8 cellular contexts compared by ENCODE assay signal in the genomic region with DNA sequence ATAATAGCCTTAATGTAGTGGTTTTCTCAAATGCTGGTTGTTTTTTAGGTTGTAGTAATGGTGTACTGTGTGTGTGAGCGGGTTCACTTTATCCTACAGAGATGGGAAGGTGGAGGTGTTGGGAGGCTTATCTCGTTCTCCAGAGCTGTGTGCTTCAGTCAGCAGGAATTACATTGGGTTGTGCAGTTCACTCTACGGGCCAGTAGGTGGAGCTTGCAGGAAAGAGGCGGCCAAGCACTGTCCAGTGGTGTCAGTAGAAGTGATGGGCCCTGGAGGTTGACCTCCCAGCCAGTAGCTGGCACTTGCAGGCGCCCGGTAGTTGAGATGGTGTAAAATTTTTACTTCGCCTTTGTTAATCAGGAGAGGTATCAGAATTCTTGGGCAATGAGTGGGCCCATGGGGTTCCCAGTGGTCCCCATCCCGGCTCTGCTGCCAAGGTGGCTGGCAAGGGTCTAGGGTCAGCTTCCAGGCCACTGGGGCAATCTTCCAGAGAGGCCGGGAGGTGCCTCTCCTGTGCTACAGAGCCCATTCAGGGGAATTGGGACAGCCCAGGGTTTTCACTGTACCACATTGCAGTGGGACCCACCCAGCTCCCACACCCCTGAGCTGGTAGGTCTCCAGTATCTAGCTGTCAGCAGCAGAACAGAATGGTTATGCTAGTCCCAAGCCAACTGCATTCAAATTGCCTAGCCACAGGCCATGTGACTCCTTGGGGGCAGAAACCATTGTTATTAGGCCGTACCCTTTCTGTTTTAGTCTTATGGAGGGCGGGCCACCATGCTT. TPM values are rescaled to one million over a fixed set of nuclear protein-coding genes. Genes with fewer than 3 reads are reported as not detected.
DNase-seq lines count a peak whose midpoint lies in the region; ATAC-seq and TF ChIP-seq lines count a peak whose summit lies in the region.

No MANE protein-coding gene starts in this region.

- H3K27ac ChIP-seq in GM23338 (ENCODE audit: low read depth) (no peak overlapping the region), Karpas-422 (ENCODE audit: low read length) (peak overlapping the region; percentile 13), SJCRH30 (peak overlapping the region; percentile 82)

- no peaks in the 10 kb centered on the region for H3K79me2 ChIP-seq in GM23338 (replicated peaks; ENCODE audit: insufficient read depth)
- H3K79me2 ChIP-seq in Karpas-422 (ENCODE audit: low read length) = peaks cover 26% of the 10 kb centered on the region

- H3K27me3 Mint-ChIP-seq in GM23338 (ENCODE audit: insufficient read depth, low read depth, poor library complexity) = peaks cover 9% of the 10 kb centered on the region
- H3K27me3 Mint-ChIP-seq in activated naive CD8-positive, alpha-beta T cell treated with anti-CD3 and anti-CD28 coated beads for 36 hours = no peaks in the 10 kb centered on the region

- no peak overlapping the region for H3K9ac ChIP-seq in Karpas-422 (ENCODE audit: low read length)

- no peaks in the 10 kb centered on the region for H3K9me3 Mint-ChIP-seq in GM23338
- H3K9me3 Mint-ChIP-seq in activated naive CD8-positive, alpha-beta T cell treated with anti-CD3 and anti-CD28 coated beads for 36 hours = peaks cover 6% of the 10 kb centered on the region

- H3K9me3 ChIP-seq in Karpas-422 (ENCODE audit: low read length) = no peaks in the 10 kb centered on the region
- no peaks in the 10 kb centered on the region for H3K9me3 ChIP-seq in SJCRH30 (replicated peaks)

- peak; percentile 90 for TF ChIP-seq CTCF in GM06990 (IDR thresholded peaks at IDR 0.05; ENCODE audit: insufficient read depth, low read length, poor library complexity, severe bottlenecking)
- peak; percentile 74 to 93 for TF ChIP-seq CTCF in GM23338 (conservative IDR thresholded peaks at IDR 0.05; ENCODE audit: low read depth in 2 of 2)

- H3K4me3 Mint-ChIP-seq in GM23338 = no peak overlapping the region
- no peak overlapping the region for H3K4me3 Mint-ChIP-seq in activated naive CD8-positive, alpha-beta T cell treated with anti-CD3 and anti-CD28 coated beads for 36 hours

- H3K27ac Mint-ChIP-seq in GM23338 = no peak overlapping the region
- H3K27ac Mint-ChIP-seq in activated naive CD8-positive, alpha-beta T cell treated with anti-CD3 and anti-CD28 coated beads for 36 hours = peak overlapping the region; percentile 76

- ATAC-seq in GM23338 (peak; percentile 99), Right ventricle myocardium superior (ENCODE audit: poor library complexity) (peak; percentile 90)

- H3K4me2 ChIP-seq in GM23338 (no peak overlapping the region), Karpas-422 (ENCODE audit: low read depth, low read length, poor library complexity, severe bottlenecking) (no peak overlapping the region)

- no peaks in the 10 kb centered on the region; the same call in 2 of the 3 replicates for H3K4me1 Mint-ChIP-seq in GM23338
- peaks cover 41% of the 10 kb centered on the region for H3K4me1 Mint-ChIP-seq in activated naive CD8-positive, alpha-beta T cell treated with anti-CD3 and anti-CD28 coated beads for 36 hours

- H2AFZ ChIP-seq in GM23338 (no peak overlapping the region), Karpas-422 (ENCODE audit: low read length) (no peak overlapping the region)

- no peaks in the 10 kb centered on the region for H3K9me2 ChIP-seq in GM23338 (ENCODE audit: insufficient read depth)
- H3K9me2 ChIP-seq in Karpas-422 (replicated peaks; ENCODE audit: insufficient read depth, low read length) = no peaks in the 10 kb centered on the region

- peaks cover 13% of the 10 kb centered on the region for H3K36me3 ChIP-seq in GM06990 (ENCODE audit: control insufficient read depth, insufficient read depth, low read length)
- no peaks in the 10 kb centered on the region for H3K36me3 ChIP-seq in GM23338 (ENCODE audit: insufficient read depth)
- H3K36me3 ChIP-seq in Karpas-422 (ENCODE audit: insufficient read depth, low read length) = peaks cover 49% of the 10 kb centered on the region
- peaks cover under 1% of the 10 kb centered on the region; the same call in 1 of the 2 replicates for H3K36me3 ChIP-seq in SJCRH30

- no peak overlapping the region for H3K4me3 ChIP-seq in GM06990 (replicated peaks; ENCODE audit: low read depth, low read length)
- H3K4me3 ChIP-seq in GM23338 = no peak overlapping the region
- H3K4me3 ChIP-seq in Karpas-422 (ENCODE audit: low read length) = no peak overlapping the region
- H3K4me3 ChIP-seq in SJCRH30 = no peak overlapping the region

- no peaks in the 10 kb centered on the region; the same call in 1 of the 2 replicates for H4K20me1 ChIP-seq in GM23338 (replicated peaks; ENCODE audit: insufficient read depth)
- no peaks in the 10 kb centered on the region for H4K20me1 ChIP-seq in Karpas-422 (ENCODE audit: insufficient read depth, low read depth, low read length)

- DNase-seq in GM06990 (ENCODE audit: extremely low read depth, insufficient read length) (no peak), GM23338 (ENCODE audit: low spot score) (peak; percentile 86), Karpas-422 (peak; percentile 95), SJCRH30 (peak; percentile 66 to 76), Right ventricle myocardium superior (peak; percentile 61), putamen (ENCODE audit: low spot score) (peak; percentile 77), NCI-H1048 (lab: John Stamatoyannopoulos, UW) (no peak)
- DNase-seq in activated naive CD8-positive, alpha-beta T cell treated with anti-CD3 and anti-CD28 coated beads for 36 hours = peak; percentile 48

- H3K4me1 ChIP-seq in GM23338 (ENCODE audit: insufficient read depth) (no peaks in the 10 kb centered on the region), Karpas-422 (ENCODE audit: low read length) (peaks cover 23% of the 10 kb centered on the region), SJCRH30 (peaks cover 27% of the 10 kb centered on the region)

- no peaks in the 10 kb centered on the region for H3F3A ChIP-seq in GM23338 (replicated peaks; ENCODE audit: low read depth)

- H3K36me3 Mint-ChIP-seq in GM23338 (ENCODE audit: low read depth) = peaks cover 3% of the 10 kb centered on the region; the same call in 1 of the 3 replicates
- H3K36me3 Mint-ChIP-seq in activated naive CD8-positive, alpha-beta T cell treated with anti-CD3 and anti-CD28 coated beads for 36 hours = peaks cover 68% of the 10 kb centered on the region

- intact Hi-C loops in Right ventricle myocardium superior (cut with DNase I) = loop anchor here (5.0 kb wide), 1 partner anchor 106 kb away; no protein-coding TSS in a partner anchor

- no peaks in the 10 kb centered on the region for H3K27me3 ChIP-seq in GM06990 (replicated peaks; ENCODE audit: control insufficient read depth, insufficient read depth, low read length)
- H3K27me3 ChIP-seq in GM23338 (ENCODE audit: insufficient read depth) = no peaks in the 10 kb centered on the region
- H3K27me3 ChIP-seq in Karpas-422 (ENCODE audit: low read length) = no peaks in the 10 kb centered on the region
- no peaks in the 10 kb centered on the region for H3K27me3 ChIP-seq in SJCRH30

TF ChIP-seq in GM23338, 12 proteins besides CTCF, POLR2A, EP300 and RAD21 (continues in another document):
- TF ChIP-seq, protein P1, sequence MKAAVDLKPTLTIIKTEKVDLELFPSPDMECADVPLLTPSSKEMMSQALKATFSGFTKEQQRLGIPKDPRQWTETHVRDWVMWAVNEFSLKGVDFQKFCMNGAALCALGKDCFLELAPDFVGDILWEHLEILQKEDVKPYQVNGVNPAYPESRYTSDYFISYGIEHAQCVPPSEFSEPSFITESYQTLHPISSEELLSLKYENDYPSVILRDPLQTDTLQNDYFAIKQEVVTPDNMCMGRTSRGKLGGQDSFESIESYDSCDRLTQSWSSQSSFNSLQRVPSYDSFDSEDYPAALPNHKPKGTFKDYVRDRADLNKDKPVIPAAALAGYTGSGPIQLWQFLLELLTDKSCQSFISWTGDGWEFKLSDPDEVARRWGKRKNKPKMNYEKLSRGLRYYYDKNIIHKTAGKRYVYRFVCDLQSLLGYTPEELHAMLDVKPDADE (IDR thresholded peaks at IDR 0.05) = no peak

RNA-seq across cellular contexts. Expression of gene BIRC2, which starts 43.8 kb away (rescaled TPM):
- 25.2 and 38.2 TPM in 2 replicates for total RNA-seq in GM23338 (2014; rRNA removed; shearing (Covaris generic))
- 15.3 and 15.7 TPM in 2 replicates for polyA plus RNA-seq in GM23338 (2016; fragmentation: Nextera tagmentation; extraction: Ambion mirVana)
- 66.5 and 107 TPM in 2 replicates for total RNA-seq in Karpas-422 (2014; rRNA removed; shearing (Covaris generic); ENCODE audit: low replicate concordance)
- 26.7 and 27.1 TPM in 2 replicates for total RNA-seq in SJCRH30 (2014; rRNA removed; shearing (Covaris generic))
- total RNA-seq in activated naive CD8-positive, alpha-beta T cell treated with anti-CD3 and anti-CD28 coated beads for 36 hours = 10 to 100 TPM; 29.6 to 30.7 TPM
- total RNA-seq in Right ventricle myocardium superior = 30.4 TPM

Comparison
In these comparisons a context has a peak if more than half of its experiments do, and no peak if none do; other contexts are left out.
1. DNase-seq: peak in GM23338 (single experiment), Karpas-422 (single experiment), SJCRH30 (2 of 2), activated naive CD8-positive, alpha-beta T cell treated with anti-CD3 and anti-CD28 coated beads for 36 hours (single experiment), Right ventricle myocardium superior (single experiment) and putamen (single experiment); none in GM06990 (single experiment) and NCI-H1048 (single experiment).